1 cellular context compared by ENCODE assay signal in the genomic region with DNA sequence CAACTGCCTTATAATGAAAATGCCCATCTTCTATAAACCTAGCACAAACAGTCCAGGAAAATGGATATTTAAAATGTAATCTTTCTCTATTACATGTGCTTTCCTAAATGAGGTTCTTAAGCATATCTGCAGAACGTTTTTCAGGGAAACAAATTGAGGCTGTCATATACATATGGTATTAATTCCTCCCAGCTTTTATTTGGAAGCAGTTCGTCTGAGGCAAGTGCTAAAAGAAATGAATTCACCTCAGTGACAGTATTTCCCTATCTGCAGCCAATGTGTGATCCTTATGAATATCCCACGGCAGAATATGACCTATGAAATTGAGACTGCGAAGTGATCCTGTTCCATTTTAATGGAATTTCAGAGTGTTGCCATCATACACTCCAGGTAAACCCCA.
TF ChIP-seq lines count a peak whose summit lies in the region.

No MANE protein-coding gene starts in this region.

TF ChIP-seq in K562, 482 proteins besides CTCF, POLR2A, EP300 and RAD21:
- TF ChIP-seq, protein P1, sequence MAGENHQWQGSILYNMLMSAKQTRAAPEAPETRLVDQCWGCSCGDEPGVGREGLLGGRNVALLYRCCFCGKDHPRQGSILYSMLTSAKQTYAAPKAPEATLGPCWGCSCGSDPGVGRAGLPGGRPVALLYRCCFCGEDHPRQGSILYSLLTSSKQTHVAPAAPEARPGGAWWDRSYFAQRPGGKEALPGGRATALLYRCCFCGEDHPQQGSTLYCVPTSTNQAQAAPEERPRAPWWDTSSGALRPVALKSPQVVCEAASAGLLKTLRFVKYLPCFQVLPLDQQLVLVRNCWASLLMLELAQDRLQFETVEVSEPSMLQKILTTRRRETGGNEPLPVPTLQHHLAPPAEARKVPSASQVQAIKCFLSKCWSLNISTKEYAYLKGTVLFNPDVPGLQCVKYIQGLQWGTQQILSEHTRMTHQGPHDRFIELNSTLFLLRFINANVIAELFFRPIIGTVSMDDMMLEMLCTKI (IDR thresholded peaks at IDR 0.05; ENCODE audit: partially characterized antibody) = no peak
- TF ChIP-seq, protein P2, sequence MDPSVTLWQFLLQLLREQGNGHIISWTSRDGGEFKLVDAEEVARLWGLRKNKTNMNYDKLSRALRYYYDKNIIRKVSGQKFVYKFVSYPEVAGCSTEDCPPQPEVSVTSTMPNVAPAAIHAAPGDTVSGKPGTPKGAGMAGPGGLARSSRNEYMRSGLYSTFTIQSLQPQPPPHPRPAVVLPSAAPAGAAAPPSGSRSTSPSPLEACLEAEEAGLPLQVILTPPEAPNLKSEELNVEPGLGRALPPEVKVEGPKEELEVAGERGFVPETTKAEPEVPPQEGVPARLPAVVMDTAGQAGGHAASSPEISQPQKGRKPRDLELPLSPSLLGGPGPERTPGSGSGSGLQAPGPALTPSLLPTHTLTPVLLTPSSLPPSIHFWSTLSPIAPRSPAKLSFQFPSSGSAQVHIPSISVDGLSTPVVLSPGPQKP (CRISPR knock-in tag; IDR thresholded peaks at IDR 0.05) = no peak
- no peak for TF ChIP-seq JUNB (CRISPR knock-in tag; conservative IDR thresholded peaks at IDR 0.05)
- 0 out of 2 replicates have a peak, but pooled peaks have one; percentile 1 for TF ChIP-seq ELF1 (tag; IDR thresholded peaks at IDR 0.05)
- no peak for TF ChIP-seq ZNF431 (CRISPR knock-in tag; IDR thresholded peaks at IDR 0.05)
- no peak for TF ChIP-seq ZNF668 (CRISPR knock-in tag; IDR thresholded peaks at IDR 0.05)
- TF ChIP-seq, protein P3, sequence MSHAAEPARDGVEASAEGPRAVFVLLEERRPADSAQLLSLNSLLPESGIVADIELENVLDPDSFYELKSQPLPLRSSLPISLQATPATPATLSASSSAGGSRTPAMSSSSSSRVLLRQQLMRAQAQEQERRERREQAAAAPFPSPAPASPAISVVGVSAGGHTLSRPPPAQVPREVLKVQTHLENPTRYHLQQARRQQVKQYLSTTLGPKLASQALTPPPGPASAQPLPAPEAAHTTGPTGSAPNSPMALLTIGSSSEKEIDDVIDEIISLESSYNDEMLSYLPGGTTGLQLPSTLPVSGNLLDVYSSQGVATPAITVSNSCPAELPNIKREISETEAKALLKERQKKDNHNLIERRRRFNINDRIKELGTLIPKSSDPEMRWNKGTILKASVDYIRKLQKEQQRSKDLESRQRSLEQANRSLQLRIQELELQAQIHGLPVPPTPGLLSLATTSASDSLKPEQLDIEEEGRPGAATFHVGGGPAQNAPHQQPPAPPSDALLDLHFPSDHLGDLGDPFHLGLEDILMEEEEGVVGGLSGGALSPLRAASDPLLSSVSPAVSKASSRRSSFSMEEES (CRISPR knock-in tag; IDR thresholded peaks at IDR 0.05) = no peak
